16 cellular contexts compared by ENCODE assay signal in genomic region chr3:193978446-193978845, GRCh38.
DNase-seq lines count a peak whose midpoint lies in the region; ATAC-seq, FAIRE-seq and TF ChIP-seq lines count a peak whose summit lies in the region.
"Had no signal": no experiment of that assay in that cellular context is flagged by ENCODE, and none has a peak within 500 bp of the region (broad histone marks: within the 10 kb centered on the region; RNA-seq: fewer than 3 reads in every experiment).

No MANE protein-coding gene starts in this region.

- intact Hi-C loops in mammary epithelial cell (cut with micrococcal nuclease), result loop anchor here (10.0 kb wide), 1 partner anchor 336 kb away; no protein-coding TSS in a partner anchor
- intact Hi-C loops in OCI-LY7 (cut with micrococcal nuclease; ENCODE audit: unreplicated experiment), result loop anchor here (10.0 kb wide), 1 partner anchor 194 kb away; no protein-coding TSS in a partner anchor

- H3K9me3 ChIP-seq in Loucy (ENCODE audit: insufficient read depth, low read depth, low read length) (no peaks in the 10 kb centered on the region), mammary epithelial cell (replicated peaks; ENCODE audit: insufficient read depth, low read length) (no peaks in the 10 kb centered on the region), smooth muscle cell (replicated peaks; ENCODE audit: low read depth) (no peaks in the 10 kb centered on the region), OCI-LY7 (ENCODE audit: low read length) (no peaks in the 10 kb centered on the region)
- H3K9me3 ChIP-seq: SJCRH30 had no signal

- H3K79me2 ChIP-seq in Loucy (ENCODE audit: insufficient read depth, low read length), result no peaks in the 10 kb centered on the region
- no peaks in the 10 kb centered on the region for H3K79me2 ChIP-seq in mammary epithelial cell (ENCODE audit: insufficient read depth, low read length)
- H3K79me2 ChIP-seq in smooth muscle cell (ENCODE audit: low read depth), result no peaks in the 10 kb centered on the region
- H3K79me2 ChIP-seq in OCI-LY7 (ENCODE audit: insufficient read depth, low read depth, low read length), result no peaks in the 10 kb centered on the region

- no peaks in the 10 kb centered on the region for H3K27me3 Mint-ChIP-seq in mesothelial cell of epicardium (ENCODE audit: low read depth)

- H3K27me3 ChIP-seq in Loucy (ENCODE audit: insufficient read depth, low read length, poor library complexity, severe bottlenecking), result no peaks in the 10 kb centered on the region
- H3K27me3 ChIP-seq in mammary epithelial cell (ENCODE audit: insufficient read depth, low read length), result no peaks in the 10 kb centered on the region
- no peaks in the 10 kb centered on the region for H3K27me3 ChIP-seq in foreskin keratinocyte
- H3K27me3 ChIP-seq in smooth muscle cell (ENCODE audit: low read depth), result no peaks in the 10 kb centered on the region
- H3K27me3 ChIP-seq: SJCRH30 had no signal

- H3K36me3 ChIP-seq in Loucy (ENCODE audit: insufficient read depth, low read length), result no peaks in the 10 kb centered on the region
- no peaks in the 10 kb centered on the region for H3K36me3 ChIP-seq in mammary epithelial cell (ENCODE audit: insufficient read depth, low read length)
- H3K36me3 ChIP-seq in smooth muscle cell (ENCODE audit: low read depth), result no peaks in the 10 kb centered on the region
- no peaks in the 10 kb centered on the region for H3K36me3 ChIP-seq in OCI-LY7 (ENCODE audit: insufficient read depth, low read length)
- H3K36me3 ChIP-seq: SJCRH30 had no signal

- no peaks in the 10 kb centered on the region for H3K9me2 ChIP-seq in Loucy (replicated peaks; ENCODE audit: low read depth, low read length)
- no peaks in the 10 kb centered on the region for H3K9me2 ChIP-seq in OCI-LY7 (ENCODE audit: insufficient read depth, low read length)

- no peaks in the 10 kb centered on the region for H3K9me3 Mint-ChIP-seq in mesothelial cell of epicardium

- CTCF ChIA-PET in mammary epithelial cell (lab: Charles Lee; ENCODE audit: low non-redundant PET) (interaction anchor here (0.6 kb wide), 1 partner anchor 11 kb away, joined by 3 read pairs; no protein-coding TSS in a partner anchor), OCI-LY7 (lab: Charles Lee; ENCODE audit: unreplicated experiment) (no interaction called here)

- H3K9ac ChIP-seq in Loucy (ENCODE audit: low read depth, low read length, poor library complexity, severe bottlenecking), result peak overlapping the region; percentile 20
- no peak overlapping the region for H3K9ac ChIP-seq in mammary epithelial cell (ENCODE audit: insufficient read depth, low read length)
- H3K9ac ChIP-seq in smooth muscle cell (ENCODE audit: low read depth), result no peak overlapping the region

- H3K4me1 Mint-ChIP-seq in mesothelial cell of epicardium, result peaks cover 41% of the 10 kb centered on the region

- ATAC-seq in foreskin keratinocyte, result peak; percentile 41

- dilution Hi-C loops in mammary epithelial cell (cut with HindIII; ENCODE audit: low sequenced_read_pairs), result no loop called here

- no peaks in the 10 kb centered on the region for H3K36me3 Mint-ChIP-seq in mesothelial cell of epicardium

- peak; percentile 77 for DNase-seq in mammary epithelial cell
- peak; percentile 58 to 72 for DNase-seq in foreskin keratinocyte
- DNase-seq in smooth muscle cell (lab: John Stamatoyannopoulos, UW; ENCODE audit: unreplicated experiment), result no peak
- no peak for DNase-seq in GM19239 (ENCODE audit: insufficient read length, low spot score)
- DNase-seq in mesothelial cell of epicardium (ENCODE audit: low spot score in 2 of 2, unreplicated experiment in 2 of 2), result no peak
- DNase-seq in OCI-LY7 (ENCODE audit: low spot score), result no peak
- DNase-seq: ACHN, Karpas-422, NCI-H1417 treated with DMSO at 0.1 percent for 48 hours, NCI-H2029 treated with DMSO at 0.1 percent for 48 hours, NCI-H524 treated with DMSO at 0.1 percent for 48 hours, RPMI8226, SJCRH30 had no signal

- H3K4me2 ChIP-seq in Loucy (ENCODE audit: low read depth, low read length, poor library complexity, severe bottlenecking), result no peak overlapping the region
- peak overlapping the region; percentile 25 for H3K4me2 ChIP-seq in mammary epithelial cell (ENCODE audit: insufficient read depth, low read depth, low read length)
- H3K4me2 ChIP-seq in smooth muscle cell, result peak overlapping the region; percentile 42
- no peak overlapping the region for H3K4me2 ChIP-seq in OCI-LY7 (ENCODE audit: low read length)

- peaks cover 29% of the 10 kb centered on the region for H3K4me1 ChIP-seq in Loucy (ENCODE audit: insufficient read depth, low read length, poor library complexity, severe bottlenecking)
- peaks cover 18% of the 10 kb centered on the region for H3K4me1 ChIP-seq in mammary epithelial cell (ENCODE audit: insufficient read depth, low read length)
- peaks cover 9% of the 10 kb centered on the region for H3K4me1 ChIP-seq in foreskin keratinocyte
- H3K4me1 ChIP-seq in smooth muscle cell (ENCODE audit: low read depth), result peaks cover 47% of the 10 kb centered on the region
- no peaks in the 10 kb centered on the region for H3K4me1 ChIP-seq in OCI-LY7 (ENCODE audit: insufficient read depth, low read length, poor library complexity, severe bottlenecking)

- H3K4me3 Mint-ChIP-seq in mesothelial cell of epicardium, result no peak overlapping the region
- H3K4me3 Mint-ChIP-seq: B cell had no signal

- TF ChIP-seq CTCF in Loucy (conservative IDR thresholded peaks at IDR 0.05; ENCODE audit: low read length) (no peak), mammary epithelial cell (conservative IDR thresholded peaks at IDR 0.05 in 1 of 2, IDR thresholded peaks at IDR 0.05 in 1 of 2; ENCODE audit: extremely low read depth in 1 of 2, insufficient read depth in 1 of 2, low read depth in 1 of 2, low read length in 2 of 2) (no peak), foreskin keratinocyte (conservative IDR thresholded peaks at IDR 0.05) (no peak), smooth muscle cell (IDR thresholded peaks at IDR 0.05; ENCODE audit: borderline replicate concordance, insufficient read depth, poor library complexity, severe bottlenecking) (no peak), mesothelial cell of epicardium (IDR thresholded peaks at IDR 0.05; ENCODE audit: unreplicated experiment) (no peak), OCI-LY7 (conservative IDR thresholded peaks at IDR 0.05; ENCODE audit: low read length) (no peak)

- peak overlapping the region; percentile 52 for H3K27ac ChIP-seq in mammary epithelial cell (ENCODE audit: insufficient read depth, low read depth, low read length)
- peak overlapping the region; percentile 52 for H3K27ac ChIP-seq in foreskin keratinocyte
- H3K27ac ChIP-seq in smooth muscle cell (ENCODE audit: low read depth), result peak overlapping the region; percentile 18
- H3K27ac ChIP-seq in OCI-LY7 (ENCODE audit: low read depth, low read length, poor library complexity, severe bottlenecking), result no peak overlapping the region
- H3K27ac ChIP-seq: SJCRH30 had no signal

- H4K20me1 ChIP-seq in Loucy (ENCODE audit: insufficient read depth, low read length, poor library complexity, severe bottlenecking), result no peaks in the 10 kb centered on the region
- H4K20me1 ChIP-seq in mammary epithelial cell (ENCODE audit: insufficient read depth, low read length), result no peaks in the 10 kb centered on the region
- H4K20me1 ChIP-seq in smooth muscle cell (ENCODE audit: low read depth), result no peaks in the 10 kb centered on the region
- no peaks in the 10 kb centered on the region for H4K20me1 ChIP-seq in OCI-LY7 (ENCODE audit: insufficient read depth, low read length)

- BruUV-seq in mammary epithelial cell (replicated peaks; lab: Mats Ljungman, UMichigan) (no TSS peak), OCI-LY7 (replicated peaks; lab: Mats Ljungman, UMichigan) (no TSS peak)

- H3K4me3 ChIP-seq in Loucy (ENCODE audit: low read length, poor library complexity, severe bottlenecking) (no peak overlapping the region), mammary epithelial cell (replicated peaks in 1 of 3; ENCODE audit: insufficient read depth in 1 of 3, low read depth in 2 of 3, low read length in 3 of 3) (no peak overlapping the region), smooth muscle cell (no peak overlapping the region), OCI-LY7 (ENCODE audit: low read depth, low read length, poor library complexity, severe bottlenecking) (no peak overlapping the region)
- H3K4me3 ChIP-seq: SJCRH30 had no signal

- POLR2A ChIA-PET in OCI-LY7 (lab: Charles Lee), result no interaction called here

- FAIRE-seq in GM19239 (lab: Jason Lieb, UNC), result no peak
- FAIRE-seq: H1 had no signal

- in situ Hi-C loops in mammary epithelial cell (cut with MboI; ENCODE audit: low sequenced_read_pairs in 2 of 2), result no loop called here

- 58% methylated on average over 5 of the region's 5 CpGs for WGBS in mammary epithelial cell (ENCODE audit: low coverage, missing lambda C conversion rate)
- 28% methylated on average over 5 of the region's 5 CpGs for WGBS in smooth muscle cell (ENCODE audit: low lambda C conversion rate)

- H3F3A ChIP-seq in Loucy (ENCODE audit: low read depth) (no peaks in the 10 kb centered on the region), smooth muscle cell (ENCODE audit: low read depth) (peaks cover 9% of the 10 kb centered on the region)

- no peak overlapping the region for H2AFZ ChIP-seq in Loucy (ENCODE audit: low read length)
- peak overlapping the region; percentile 80 for H2AFZ ChIP-seq in mammary epithelial cell (ENCODE audit: low read depth, low read length)
- no peak overlapping the region for H2AFZ ChIP-seq in smooth muscle cell (ENCODE audit: low read depth)
- no peak overlapping the region for H2AFZ ChIP-seq in OCI-LY7 (ENCODE audit: low read length)

- H3K27ac Mint-ChIP-seq in mesothelial cell of epicardium, result no peak overlapping the region
- H3K27ac Mint-ChIP-seq: B cell had no signal

Comparison
In these comparisons a context has a peak if more than half of its experiments do, and no peak if none do; other contexts are left out.
1. H3K4me2 ChIP-seq: peak in mammary epithelial cell (single experiment) and smooth muscle cell (single experiment); none in Loucy (single experiment) and OCI-LY7 (single experiment).
2. DNase-seq: peak in mammary epithelial cell (single experiment) and foreskin keratinocyte (2 of 2); none in smooth muscle cell (single experiment), GM19239 (single experiment), mesothelial cell of epicardium (0 of 2) and OCI-LY7 (single experiment).